In the genomic region with DNA sequence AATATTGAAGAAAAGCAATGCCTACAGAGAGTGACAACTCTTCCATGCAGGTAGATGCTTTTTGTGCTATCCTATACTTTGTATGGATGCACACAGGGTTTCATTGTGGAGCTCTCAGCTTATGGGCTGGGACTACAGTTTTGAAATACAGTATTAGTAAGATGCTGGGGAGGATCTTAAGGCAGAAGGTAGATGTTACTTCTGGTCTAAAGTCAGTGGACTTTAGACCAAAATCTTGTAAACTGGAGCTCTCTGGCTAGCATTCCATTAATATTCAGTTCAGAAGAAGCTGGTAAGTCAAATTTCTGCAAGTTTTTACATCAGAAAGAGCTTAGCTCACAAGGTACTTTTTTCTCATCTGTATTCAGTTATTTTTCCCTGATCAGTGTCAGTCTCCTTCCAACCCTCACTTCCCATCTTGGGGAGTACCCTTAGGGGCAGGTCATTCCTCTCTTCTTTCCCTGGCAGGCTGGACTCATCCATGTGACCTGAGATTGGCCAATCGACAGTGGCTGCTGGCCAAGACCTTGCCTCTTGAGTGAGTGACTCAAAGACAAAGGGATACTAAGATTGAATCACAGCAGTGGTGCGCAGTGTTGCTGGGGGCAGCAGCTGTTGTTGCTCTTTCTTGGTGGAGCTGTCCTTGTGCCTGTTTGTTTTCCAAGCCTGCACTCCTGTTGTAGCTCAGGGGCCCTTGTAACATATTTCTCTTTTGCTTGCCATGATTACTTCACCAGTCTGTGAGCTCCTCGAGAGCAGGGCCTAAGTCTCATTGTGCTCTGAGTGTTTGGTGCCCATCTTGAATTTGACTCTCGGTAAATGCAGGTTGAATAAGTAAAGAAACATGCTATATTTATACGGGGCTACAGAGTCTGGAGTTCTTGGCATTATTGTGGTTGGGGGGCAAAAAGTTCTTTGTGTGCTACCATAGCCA, we compare ENCODE assay signal across 8 cellular contexts. TPM values are rescaled to one million over a fixed set of nuclear protein-coding genes. Genes with fewer than 3 reads are reported as not detected.
A peak's percentile ranks its signal among the peaks of the same experiment; 100 is the strongest.
DNase-seq lines count a peak whose midpoint lies in the region; ATAC-seq, FAIRE-seq and TF ChIP-seq lines count a peak whose summit lies in the region.

No MANE protein-coding gene starts in this region.

- POLR2A ChIA-PET in CD4-positive, alpha-beta memory T cell (lab: Charles Lee; ENCODE audit: partially characterized antibody), result interaction anchor here (0.6 to 20.6 kb wide), 12 partner anchors 12 to 185 kb away, joined by 3 to 1007 read pairs (median 5); partner anchors contain the start of genes RBM39, SCAND1 and SPAG4
- POLR2A ChIA-PET in RWPE1 (lab: Yijun Ruan, JAX; ENCODE audit: low non-redundant PET), result interaction anchor here (0.5 to 1.5 kb wide), 3 partner anchors 25 to 29 kb away, joined by 3 to 15 read pairs (median 3); partner anchors contain the start of gene RBM39

- CTCF ChIA-PET in CD4-positive, alpha-beta memory T cell (lab: Charles Lee; ENCODE audit: partially characterized antibody), result interaction anchor here (0.7 to 6.1 kb wide), 4 partner anchors 26 to 185 kb away, joined by 3 to 63 read pairs (median 4); partner anchors contain the start of genes RBM39 and SCAND1
- CTCF ChIA-PET in RWPE1 (lab: Yijun Ruan, JAX), result interaction anchor here (0.5 to 1.0 kb wide), 3 partner anchors 8 to 667 kb away, joined by 3 to 4 read pairs (median 4); no protein-coding TSS in a partner anchor

- H3K4me1 Mint-ChIP-seq in CD4-positive, alpha-beta memory T cell, result peaks cover 40 to 84% (median 57%) of the 10 kb centered on the region in 4 donors

- no peaks in the 10 kb centered on the region for H3K27me3 ChIP-seq in CD4-positive, alpha-beta memory T cell (ENCODE audit: insufficient read depth, low read length)
- no peaks in the 10 kb centered on the region for H3K27me3 ChIP-seq in right cardiac atrium (ENCODE audit: control insufficient read depth, insufficient read depth)

- FAIRE-seq in HTR-8/SVneo (lab: Jason Lieb, UNC), result peak; percentile 91

- H3K9me3 ChIP-seq in CD4-positive, alpha-beta memory T cell (ENCODE audit: control insufficient read depth in 1 of 2, low read length in 2 of 2), result no peaks in the 10 kb centered on the region
- no peaks in the 10 kb centered on the region for H3K9me3 ChIP-seq in right cardiac atrium (ENCODE audit: control insufficient read depth, low read length)

- TF ChIP-seq CTCF in RWPE1 (conservative IDR thresholded peaks at IDR 0.05; ENCODE audit: low read depth), result no peak

- H3K4me3 ChIP-seq in CD4-positive, alpha-beta memory T cell (ENCODE audit: low read length in 2 of 2), result peak overlapping the region; percentile 2 to 30
- H3K4me3 ChIP-seq in right cardiac atrium (ENCODE audit: low read length), result no peak overlapping the region

- H3K36me3 ChIP-seq in CD4-positive, alpha-beta memory T cell (ENCODE audit: insufficient read depth, low read length), result no peaks in the 10 kb centered on the region

- peak in 2 of 5 donors; percentile 23 to 65 for DNase-seq in CD4-positive, alpha-beta memory T cell
- peak; percentile 96 for DNase-seq in HTR-8/SVneo (ENCODE audit: insufficient read length, low spot score)
- DNase-seq in RWPE1 (ENCODE audit: low spot score), result peak; percentile 99
- peak in 55 of 58 donors; percentile 3 to 90 (median 58) for DNase-seq in anterior cingulate cortex (lab: John Stamatoyannopoulos, UW)
- peak; percentile 97 to 98 (median 98) for DNase-seq in right cardiac atrium
- peak; percentile 99 for DNase-seq in posterior vena cava (ENCODE audit: low spot score)
- DNase-seq in NCI-H1930 (lab: John Stamatoyannopoulos, UW), result no peak
- no peak for DNase-seq in NCI-H2081 treated with DMSO at 0.1 percent for 48 hours (lab: John Stamatoyannopoulos, UW)

- peak; percentile 76 to 80 for ATAC-seq in right cardiac atrium

- H3K9me3 Mint-ChIP-seq in CD4-positive, alpha-beta memory T cell, result peaks cover 0 to 4% (median 0%) of the 10 kb centered on the region in 8 donors

- intact Hi-C loops in CD4-positive, alpha-beta memory T cell (cut with micrococcal nuclease), result no loop called here
- intact Hi-C loops in right cardiac atrium (cut with DNase I), result no loop called here
- intact Hi-C loops in posterior vena cava (cut with DNase I), result no loop called here

- H3K27ac Mint-ChIP-seq in CD4-positive, alpha-beta memory T cell, result peak overlapping the region; percentile 96 to 100 (median 100)

- 39% methylated on average over 5 of the region's 5 CpGs for WGBS in right cardiac atrium

- peaks cover 85% of the 10 kb centered on the region for H3K4me1 ChIP-seq in CD4-positive, alpha-beta memory T cell (ENCODE audit: insufficient read depth, low read length)
- peaks cover 8% of the 10 kb centered on the region for H3K4me1 ChIP-seq in right cardiac atrium (ENCODE audit: control insufficient read depth, insufficient read depth, low read length)

- no peaks in the 10 kb centered on the region for H3K27me3 Mint-ChIP-seq in CD4-positive, alpha-beta memory T cell

- H3K27ac ChIP-seq in CD4-positive, alpha-beta memory T cell (ENCODE audit: low read depth, low read length), result peak overlapping the region; percentile 94
- H3K27ac ChIP-seq in RWPE1 (peak overlapping the region; percentile 86), right cardiac atrium (ENCODE audit: low read length) (peak overlapping the region; percentile 71)

- H3K36me3 Mint-ChIP-seq in CD4-positive, alpha-beta memory T cell, result peaks cover 3 to 11% of the 10 kb centered on the region in 2 donors

- peak overlapping the region in 7 of 8 donors; percentile 76 to 94 (median 90) for H3K4me3 Mint-ChIP-seq in CD4-positive, alpha-beta memory T cell

RNA-seq across cellular contexts. Expression of gene PHF20, which starts 2.8 kb away (rescaled TPM):
- total RNA-seq in CD4-positive, alpha-beta memory T cell, result 10 to 100 TPM; 72.9 to 82.3 TPM
- polyA plus RNA-seq in CD4-positive, alpha-beta memory T cell, result 100 to 1,000 TPM; 106 to 126 TPM
- total RNA-seq in right cardiac atrium (10 to 100 TPM; 44.6 to 56.8 (median 55.6) TPM), posterior vena cava (10 to 100 TPM; 55.2 to 59.6 TPM)
- 38.5 TPM for polyA plus RNA-seq in right cardiac atrium

RNA-seq across cellular contexts. Expression of gene RBM39, which starts 26.9 kb away (rescaled TPM):
- 100 to 1,000 TPM; 631 to 665 TPM for total RNA-seq in CD4-positive, alpha-beta memory T cell
- polyA plus RNA-seq in CD4-positive, alpha-beta memory T cell, result 100 to 1,000 TPM in 1 of 2 donors, 10 to 100 TPM in 1; 76.7 to 153 TPM
- total RNA-seq in right cardiac atrium, result 100 to 1,000 TPM; 163 to 173 (median 167) TPM
- 143 TPM for polyA plus RNA-seq in right cardiac atrium
- total RNA-seq in posterior vena cava, result 100 to 1,000 TPM; 210 to 217 TPM

Comparison
In these comparisons a context has a peak if more than half of its experiments do, and no peak if none do; other contexts are left out.
1. DNase-seq: peak in HTR-8/SVneo (single experiment), RWPE1 (single experiment), anterior cingulate cortex (55 of 58), right cardiac atrium (3 of 3) and posterior vena cava (single experiment); none in NCI-H1930 (0 of 2) and NCI-H2081 treated with DMSO at 0.1 percent for 48 hours (single experiment).
2. Peak in every context shown above with its lines, with median percentiles within 50 percentile points of each other: H3K27ac ChIP-seq.